ENCODE assay signal across 8 cellular contexts in genomic region chr16:87387942-87388817, GRCh38. TPM values are rescaled to one million over a fixed set of nuclear protein-coding genes. Genes with fewer than 3 reads are reported as not detected.
DNase-seq lines count a peak whose midpoint lies in the region; ATAC-seq, FAIRE-seq and TF ChIP-seq lines count a peak whose summit lies in the region.

No MANE protein-coding gene starts in this region.

- H3K4me3 ChIP-seq in AG04450 (ENCODE audit: low read depth, low read length) (no peak overlapping the region), WERI-Rb-1 (ENCODE audit: low read depth, low read length) (peak overlapping the region; percentile 19; the same call in 1 of the 2 replicates), bronchial epithelial cell (ENCODE audit: low read depth, low read length) (peak overlapping the region; percentile 14), skin epidermis (peak overlapping the region in 2 of 7 experiments; percentile 4)

- H3K27me3 ChIP-seq in AG04450 (ENCODE audit: control insufficient read depth, insufficient read depth, low read length), result no peaks in the 10 kb centered on the region
- H3K27me3 ChIP-seq in WERI-Rb-1 (ENCODE audit: insufficient read depth, low read depth, severe bottlenecking), result no peaks in the 10 kb centered on the region
- no peaks in the 10 kb centered on the region for H3K27me3 ChIP-seq in bronchial epithelial cell (ENCODE audit: control insufficient read depth, insufficient read depth, low read length)

- DNase-seq in AG04450 (ENCODE audit: low read depth, low spot score) (peak; percentile 96), NCI-H2227 (lab: John Stamatoyannopoulos, UW; ENCODE audit: unreplicated experiment) (peak; percentile 95), WERI-Rb-1 (peak; percentile 87), bronchial epithelial cell (ENCODE audit: low read depth) (peak; percentile 99), iPS-NIHi11 (ENCODE audit: low spot score) (peak; percentile 85)

- ATAC-seq in GM19023 (IDR thresholded peaks at IDR 0.05; ENCODE audit: unreplicated experiment) (peak; percentile 44), HG03175 (IDR thresholded peaks at IDR 0.05; ENCODE audit: unreplicated experiment) (peak; percentile 60)

- H3K27ac ChIP-seq in AG04450 (ENCODE audit: low read depth, low read length), result peak overlapping the region; percentile 94
- H3K27ac ChIP-seq in WERI-Rb-1, result peak overlapping the region; percentile 87
- peak overlapping the region; percentile 49 to 92 (median 81) for H3K27ac ChIP-seq in skin epidermis

- POLR2A ChIA-PET in AG04450 (lab: Yijun Ruan, JAX), result interaction anchor here (0.5 to 2.2 kb wide), 3 partner anchors 24 to 378 kb away, joined by 3 to 10 read pairs (median 5); partner anchors contain the start of genes C16orf95 and KLHDC4

- H3K9me3 ChIP-seq in AG04450 (ENCODE audit: control insufficient read depth, insufficient read depth, low read length) (no peaks in the 10 kb centered on the region), WERI-Rb-1 (ENCODE audit: severe bottlenecking) (no peaks in the 10 kb centered on the region)

- CTCF ChIA-PET in AG04450 (lab: Charles Lee), result interaction anchor here (1.5 to 1.7 kb wide), 2 partner anchors 90 to 248 kb away, joined by 5 to 6 read pairs; no protein-coding TSS in a partner anchor

- TF ChIP-seq CTCF in AG04450 (IDR thresholded peaks at IDR 0.05; ENCODE audit: low read depth, low read length) (no peak), WERI-Rb-1 (IDR thresholded peaks at IDR 0.05; ENCODE audit: low read depth, low read length) (no peak), bronchial epithelial cell (IDR thresholded peaks at IDR 0.05; ENCODE audit: insufficient read depth, low read length, severe bottlenecking) (no peak)

- no peaks in the 10 kb centered on the region for H3K36me3 ChIP-seq in WERI-Rb-1
- peaks cover 3% of the 10 kb centered on the region for H3K36me3 ChIP-seq in bronchial epithelial cell (ENCODE audit: control insufficient read depth, insufficient read depth, low read length)

- peak; percentile 13 for FAIRE-seq in bronchial epithelial cell (lab: Jason Lieb, UNC)

RNA-seq across cellular contexts. Expression of gene MAP1LC3B, which starts 4.0 kb away (rescaled TPM):
- polyA plus RNA-seq in AG04450 (2011; rRNA removed), result 70.1 and 77.9 TPM in 2 replicates
- polyA minus RNA-seq in AG04450 (2011; rRNA and poly(A)+ RNA removed), result 24.0 and 33.4 TPM in 2 replicates
- total RNA-seq in bronchial epithelial cell, result 75.8 and 166 TPM in 2 replicates

RNA-seq across cellular contexts. Expression of gene FBXO31, which starts 4.6 kb away (rescaled TPM):
- polyA plus RNA-seq in AG04450 (2011; rRNA removed), result 16.3 and 18.2 TPM in 2 replicates
- 25.3 and 36.4 TPM in 2 replicates for polyA minus RNA-seq in AG04450 (2011; rRNA and poly(A)+ RNA removed)
- total RNA-seq in bronchial epithelial cell, result 22.9 and 24.7 TPM in 2 replicates
